ENCODE assay signal across 15 cellular contexts in genomic region chr18:54740146-54740844, GRCh38.
A peak's percentile ranks its signal among the peaks of the same experiment; 100 is the strongest.
DNase-seq lines count a peak whose midpoint lies in the region; ATAC-seq and TF ChIP-seq lines count a peak whose summit lies in the region.
"Had no signal": no experiment of that assay in that cellular context is flagged by ENCODE, and none has a peak within 500 bp of the region (broad histone marks: within the 10 kb centered on the region; RNA-seq: fewer than 3 reads in every experiment).

No MANE protein-coding gene starts in this region.

- H3K4me1 Mint-ChIP-seq in osteocyte (ENCODE audit: unreplicated experiment) = peaks cover 58% of the 10 kb centered on the region
- H3K4me1 Mint-ChIP-seq in glutamatergic neuron (ENCODE audit: low read depth, unreplicated experiment) = no peaks in the 10 kb centered on the region

- H3K36me3 ChIP-seq in PC-9 (ENCODE audit: low read depth) (no peaks in the 10 kb centered on the region), MG63 (no peaks in the 10 kb centered on the region), body of pancreas (replicated peaks in 1 of 2; ENCODE audit: insufficient read depth in 1 of 2, low read depth in 2 of 2) (no peaks in the 10 kb centered on the region)
- H3K36me3 ChIP-seq: BLaER1 had no signal

- H3K27me3 Mint-ChIP-seq in osteocyte (ENCODE audit: unreplicated experiment) = no peaks in the 10 kb centered on the region
- peaks cover 2% of the 10 kb centered on the region for H3K27me3 Mint-ChIP-seq in glutamatergic neuron (ENCODE audit: unreplicated experiment)
- H3K27me3 Mint-ChIP-seq: activated CD4-positive, alpha-beta memory T cell treated with anti-CD3 and anti-CD28 coated beads for 36 hours; stimulated activated naive CD8-positive, alpha-beta T cell treated with anti-CD3 and anti-CD28 coated beads, Interleukin-15, Interleukin-2, amounts not matched to agents 100 ng/mL and 50 ng/mL, for 24 hours had no signal

- peak; percentile 56 for DNase-seq in EL
- peak in 1 of 2 experiments; percentile 47 for DNase-seq in PC-9
- DNase-seq in epithelial cell of esophagus (ENCODE audit: low read depth) = peak; percentile 73
- DNase-seq in osteocyte (ENCODE audit: extremely low spot score, unreplicated experiment) = no peak
- DNase-seq in glutamatergic neuron = no peak
- no peak for DNase-seq in stimulated activated CD8-positive, alpha-beta memory T cell treated with anti-CD3 and anti-CD28 coated beads, Interleukin-4, amount 100 ng/mL, for 48 hours
- no peak for DNase-seq in MG63
- DNase-seq in body of pancreas = no peak
- DNase-seq: activated CD4-positive, alpha-beta memory T cell treated with anti-CD3 and anti-CD28 coated beads for 36 hours; Karpas-422; kidney; NCI-H446 had no signal

- 66 to 69% methylated on average over 3 of the region's 3 CpGs for WGBS in body of pancreas, 2 donors

- intact Hi-C loops in PC-9 (cut with micrococcal nuclease; ENCODE audit: unreplicated experiment) = no loop called here
- intact Hi-C loops in body of pancreas (cut with DNase I) = no loop called here

- TF ChIP-seq CTCF in PC-9 (conservative IDR thresholded peaks at IDR 0.05) = no peak
- TF ChIP-seq CTCF in epithelial cell of esophagus (IDR thresholded peaks at IDR 0.05; ENCODE audit: insufficient read depth, low read depth, low read length, missing control alignments) = no peak
- no peak for TF ChIP-seq CTCF in osteocyte (IDR thresholded peaks at IDR 0.05)
- no peak for TF ChIP-seq CTCF in glutamatergic neuron (IDR thresholded peaks at IDR 0.05; ENCODE audit: partially characterized antibody, unreplicated experiment)
- no peak for TF ChIP-seq CTCF in body of pancreas (IDR thresholded peaks at IDR 0.05)

- H3K4me1 ChIP-seq in PC-9 (replicated peaks; ENCODE audit: insufficient read depth) (peaks cover 18% of the 10 kb centered on the region), body of pancreas (no peaks in the 10 kb centered on the region)
- H3K4me1 ChIP-seq: BLaER1 had no signal

- no TSS peak for BruUV-seq in PC-9 (replicated peaks; lab: Mats Ljungman, UMichigan)

- CTCF ChIA-PET in PC-9 (lab: Charles Lee) = no interaction called here

- POLR2A ChIA-PET in PC-9 (lab: Charles Lee; ENCODE audit: unreplicated experiment) = no interaction called here

- TF ChIP-seq POLR2A in body of pancreas (IDR thresholded peaks at IDR 0.05) = no peak

- H3K4me3 Mint-ChIP-seq in osteocyte (ENCODE audit: unreplicated experiment) = no peak overlapping the region
- H3K4me3 Mint-ChIP-seq in glutamatergic neuron (ENCODE audit: unreplicated experiment) = no peak overlapping the region
- H3K4me3 Mint-ChIP-seq: activated CD4-positive, alpha-beta memory T cell treated with anti-CD3 and anti-CD28 coated beads for 36 hours; activated T-helper 1 cell treated with anti-CD3 and anti-CD28 coated beads, Interleukin-12 subunit alpha, Interleukin-12 subunit beta, Interleukin-2, Interleukin-4 antibody, amounts not matched to agents 30 ng/mL and 10 ng/mL and 1 ng/mL, durations not matched to agents 14 hours and 24 hours and 36 hours; stimulated activated naive CD8-positive, alpha-beta T cell treated with anti-CD3 and anti-CD28 coated beads, Interleukin-15, Interleukin-2, amounts not matched to agents 100 ng/mL and 50 ng/mL, for 24 hours had no signal

- H3K27ac ChIP-seq in PC-9 = peak overlapping the region; percentile 49
- H3K27ac ChIP-seq in body of pancreas = no peak overlapping the region
- H3K27ac ChIP-seq: BLaER1 had no signal

- H3F3A ChIP-seq in PC-9 (ENCODE audit: insufficient read depth, low read depth) = no peaks in the 10 kb centered on the region

- H3K4me2 ChIP-seq in PC-9 = peak overlapping the region; percentile 34
- H3K4me2 ChIP-seq: BLaER1 had no signal

- H3K9me3 Mint-ChIP-seq in osteocyte (ENCODE audit: unreplicated experiment) (peaks cover 7% of the 10 kb centered on the region), glutamatergic neuron (ENCODE audit: unreplicated experiment) (no peaks in the 10 kb centered on the region)
- H3K9me3 Mint-ChIP-seq: stimulated activated naive CD8-positive, alpha-beta T cell treated with anti-CD3 and anti-CD28 coated beads, Interleukin-15, Interleukin-2, amounts not matched to agents 100 ng/mL and 50 ng/mL, for 24 hours had no signal

- no peaks in the 10 kb centered on the region for H3K27me3 ChIP-seq in PC-9 (ENCODE audit: insufficient read depth, low read depth)
- no peaks in the 10 kb centered on the region for H3K27me3 ChIP-seq in MG63
- no peaks in the 10 kb centered on the region for H3K27me3 ChIP-seq in body of pancreas
- H3K27me3 ChIP-seq: BLaER1 had no signal

- ATAC-seq in body of pancreas = no peak

- no peaks in the 10 kb centered on the region for H4K20me1 ChIP-seq in PC-9 (ENCODE audit: insufficient read depth)
- H4K20me1 ChIP-seq: BLaER1 had no signal

- no peaks in the 10 kb centered on the region for H3K36me3 Mint-ChIP-seq in osteocyte (ENCODE audit: unreplicated experiment)
- H3K36me3 Mint-ChIP-seq in glutamatergic neuron (ENCODE audit: unreplicated experiment) = no peaks in the 10 kb centered on the region
- H3K36me3 Mint-ChIP-seq: activated CD4-positive, alpha-beta memory T cell treated with anti-CD3 and anti-CD28 coated beads for 36 hours had no signal

- H3K9me2 ChIP-seq in PC-9 (ENCODE audit: insufficient read depth) = no peaks in the 10 kb centered on the region

- H2AFZ ChIP-seq in PC-9 = no peak overlapping the region; the same call in 1 of the 2 replicates

- peak overlapping the region; percentile 72 for H3K27ac Mint-ChIP-seq in osteocyte (ENCODE audit: unreplicated experiment)
- H3K27ac Mint-ChIP-seq in glutamatergic neuron (ENCODE audit: unreplicated experiment) = no peak overlapping the region
- H3K27ac Mint-ChIP-seq: activated CD4-positive, alpha-beta memory T cell treated with anti-CD3 and anti-CD28 coated beads for 36 hours; activated T-helper 1 cell treated with anti-CD3 and anti-CD28 coated beads, Interleukin-12 subunit alpha, Interleukin-12 subunit beta, Interleukin-2, Interleukin-4 antibody, amounts not matched to agents 30 ng/mL and 10 ng/mL and 1 ng/mL, durations not matched to agents 14 hours and 24 hours and 36 hours; stimulated activated naive CD8-positive, alpha-beta T cell treated with anti-CD3 and anti-CD28 coated beads, Interleukin-15, Interleukin-2, amounts not matched to agents 100 ng/mL and 50 ng/mL, for 24 hours had no signal

- peaks cover 13% of the 10 kb centered on the region for H3K9me3 ChIP-seq in PC-9 (ENCODE audit: insufficient read depth, low read depth)
- peaks cover 3% of the 10 kb centered on the region; the same call in 1 of the 2 replicates for H3K9me3 ChIP-seq in MG63
- H3K9me3 ChIP-seq in body of pancreas = no peaks in the 10 kb centered on the region

- H3K4me3 ChIP-seq in PC-9 (no peak overlapping the region), epithelial cell of esophagus (ENCODE audit: low read length) (no peak overlapping the region), MG63 (no peak overlapping the region), body of pancreas (no peak overlapping the region)
- H3K4me3 ChIP-seq: BLaER1 had no signal

- no peaks in the 10 kb centered on the region for H3K79me2 ChIP-seq in PC-9 (ENCODE audit: low read depth)

Comparison
In these comparisons a context has a peak if more than half of its experiments do, and no peak if none do; other contexts are left out.
1. DNase-seq: peak in EL (single experiment) and epithelial cell of esophagus (single experiment); none in osteocyte (single experiment), glutamatergic neuron (single experiment), stimulated activated CD8-positive, alpha-beta memory T cell treated with anti-CD3 and anti-CD28 coated beads, Interleukin-4, amount 100 ng/mL, for 48 hours (single experiment), MG63 (single experiment) and body of pancreas (0 of 4).